In genomic region chr2:63743976-63744331, GRCh38 we compare ENCODE assay signal across 1 cellular context.
TF ChIP-seq lines count a peak whose summit lies in the region.

No MANE protein-coding gene starts in this region.

TF ChIP-seq in GM12878, 131 proteins besides CTCF, POLR2A, EP300 and RAD21 (continued from another document):
- TF ChIP-seq ZNF217 (IDR thresholded peaks at IDR 0.05) (no peak), MEF2B (IDR thresholded peaks at IDR 0.05; ENCODE audit: partially characterized antibody, poor library complexity, severe bottlenecking) (no peak)
